15 cellular contexts compared by ENCODE assay signal in genomic region chr1:109790329-109790728, GRCh38. TPM values are rescaled to one million over a fixed set of nuclear protein-coding genes. Genes with fewer than 3 reads are reported as not detected.
DNase-seq lines count a peak whose midpoint lies in the region; ATAC-seq and TF ChIP-seq lines count a peak whose summit lies in the region.
"Had no signal": no experiment of that assay in that cellular context is flagged by ENCODE, and none has a peak within 500 bp of the region (broad histone marks: within the 10 kb centered on the region; RNA-seq: fewer than 3 reads in every experiment).

No MANE protein-coding gene starts in this region.

- peaks cover 30% of the 10 kb centered on the region for H3F3A ChIP-seq in Loucy (ENCODE audit: low read depth)

- H4K20me1 ChIP-seq in Loucy (ENCODE audit: insufficient read depth, low read length, poor library complexity, severe bottlenecking): no peaks in the 10 kb centered on the region

- 88 to 94% (median 88%) methylated on average over 2 of the region's 2 CpGs for WGBS in psoas muscle, 3 donors

- H3K9me3 ChIP-seq in Loucy (ENCODE audit: insufficient read depth, low read depth, low read length): no peaks in the 10 kb centered on the region
- H3K9me3 ChIP-seq in effector memory CD4-positive, alpha-beta T cell (ENCODE audit: control insufficient read depth, low read length): no peaks in the 10 kb centered on the region
- no peaks in the 10 kb centered on the region for H3K9me3 ChIP-seq in psoas muscle
- H3K9me3 ChIP-seq: testis had no signal

- peak overlapping the region; percentile 93 for H3K27ac Mint-ChIP-seq in T-helper 2 cell treated with Interferon-gamma antibody and Interleukin-4, amounts not matched to agents 5 μg/mL and 100 μg/mL, for 36 hours

- ATAC-seq in psoas muscle: no peak
- no peak for ATAC-seq in HG03378 (IDR thresholded peaks at IDR 0.05; ENCODE audit: unreplicated experiment)
- ATAC-seq in HG03354 (IDR thresholded peaks at IDR 0.05; ENCODE audit: poor library complexity, severe bottlenecking, unreplicated experiment): no peak

- H3K27me3 ChIP-seq in Loucy (ENCODE audit: insufficient read depth, low read length, poor library complexity, severe bottlenecking): no peaks in the 10 kb centered on the region
- H3K27me3 ChIP-seq in effector memory CD4-positive, alpha-beta T cell (replicated peaks; ENCODE audit: control insufficient read depth, insufficient read depth, low read length, poor library complexity, severe bottlenecking): no peaks in the 10 kb centered on the region
- no peaks in the 10 kb centered on the region for H3K27me3 ChIP-seq in psoas muscle (ENCODE audit: insufficient read depth in 3 of 3, low read length in 2 of 3)
- H3K27me3 ChIP-seq: testis had no signal

- H2AFZ ChIP-seq in Loucy (ENCODE audit: low read length): no peak overlapping the region

- peak overlapping the region; percentile 92 for H3K9ac ChIP-seq in Loucy (ENCODE audit: low read depth, low read length, poor library complexity, severe bottlenecking)

- H3K4me1 Mint-ChIP-seq in T-helper 2 cell treated with Interferon-gamma antibody and Interleukin-4, amounts not matched to agents 5 μg/mL and 100 μg/mL, for 36 hours (ENCODE audit: low read depth): peaks cover 58% of the 10 kb centered on the region

- H3K36me3 ChIP-seq in Loucy (ENCODE audit: insufficient read depth, low read length) (no peaks in the 10 kb centered on the region), psoas muscle (ENCODE audit: insufficient read depth in 1 of 2, low read depth in 1 of 2) (no peaks in the 10 kb centered on the region)
- no peaks in the 10 kb centered on the region for H3K36me3 ChIP-seq in effector memory CD4-positive, alpha-beta T cell (ENCODE audit: control insufficient read depth, insufficient read depth, low read length)

- no peaks in the 10 kb centered on the region for H3K27me3 Mint-ChIP-seq in T-helper 2 cell treated with Interferon-gamma antibody and Interleukin-4, amounts not matched to agents 5 μg/mL and 100 μg/mL, for 36 hours (ENCODE audit: low read depth)

- H3K79me2 ChIP-seq in Loucy (ENCODE audit: insufficient read depth, low read length): peaks cover 20% of the 10 kb centered on the region

- H3K4me1 ChIP-seq in Loucy (ENCODE audit: insufficient read depth, low read length, poor library complexity, severe bottlenecking) (peaks cover 91% of the 10 kb centered on the region), psoas muscle (peaks cover 20% of the 10 kb centered on the region)
- H3K4me1 ChIP-seq in effector memory CD4-positive, alpha-beta T cell (ENCODE audit: control insufficient read depth, insufficient read depth, low read length, poor library complexity, severe bottlenecking): peaks cover 65% of the 10 kb centered on the region

- no peaks in the 10 kb centered on the region for H3K9me2 ChIP-seq in Loucy (replicated peaks; ENCODE audit: low read depth, low read length)

- no peaks in the 10 kb centered on the region for H3K9me3 Mint-ChIP-seq in T-helper 2 cell treated with Interferon-gamma antibody and Interleukin-4, amounts not matched to agents 5 μg/mL and 100 μg/mL, for 36 hours
- H3K9me3 Mint-ChIP-seq: naive B cell had no signal

- peak overlapping the region; percentile 68 for H3K4me3 ChIP-seq in Loucy (ENCODE audit: low read length, poor library complexity, severe bottlenecking)
- H3K4me3 ChIP-seq in effector memory CD4-positive, alpha-beta T cell (ENCODE audit: insufficient read depth, low read depth, low read length, poor library complexity, severe bottlenecking): peak overlapping the region; percentile 4
- H3K4me3 ChIP-seq in psoas muscle: no peak overlapping the region
- H3K4me3 ChIP-seq: testis had no signal

- peak overlapping the region; percentile 12 for H3K4me3 Mint-ChIP-seq in T-helper 2 cell treated with Interferon-gamma antibody and Interleukin-4, amounts not matched to agents 5 μg/mL and 100 μg/mL, for 36 hours
- H3K4me3 Mint-ChIP-seq: naive B cell had no signal

- no peak for TF ChIP-seq CTCF in Loucy (conservative IDR thresholded peaks at IDR 0.05; ENCODE audit: low read length)
- no peak for TF ChIP-seq CTCF in psoas muscle (IDR thresholded peaks at IDR 0.05)

- peak overlapping the region; percentile 90 for H3K4me2 ChIP-seq in Loucy (ENCODE audit: low read depth, low read length, poor library complexity, severe bottlenecking)

- intact Hi-C loops in psoas muscle (cut with DNase I): loop anchor here (5.0 kb wide), 2 partner anchors 122 to 127 kb away; partner anchors contain the start of gene CSF1 (in 1 of the 2)

- peak overlapping the region; percentile 64 for H3K27ac ChIP-seq in effector memory CD4-positive, alpha-beta T cell (ENCODE audit: insufficient read depth, low read length, poor library complexity, severe bottlenecking)
- H3K27ac ChIP-seq in psoas muscle: peak overlapping the region; percentile 30
- H3K27ac ChIP-seq: testis had no signal

- H3K36me3 Mint-ChIP-seq in T-helper 2 cell treated with Interferon-gamma antibody and Interleukin-4, amounts not matched to agents 5 μg/mL and 100 μg/mL, for 36 hours (ENCODE audit: low read depth): no peaks in the 10 kb centered on the region
- H3K36me3 Mint-ChIP-seq: naive B cell had no signal

- DNase-seq in T-helper 2 cell treated with Interferon-gamma antibody and Interleukin-4, amounts not matched to agents 5 μg/mL and 100 μg/mL, for 36 hours (ENCODE audit: low spot score): no peak
- DNase-seq in T-helper 2 cell: no peak
- DNase-seq in effector memory CD4-positive, alpha-beta T cell: no peak
- no peak for DNase-seq in psoas muscle
- DNase-seq in hepatic stellate cell (ENCODE audit: low spot score): no peak
- DNase-seq: naive B cell, NCI-H2107, testis had no signal

RNA-seq across cellular contexts. Expression of gene EPS8L3, which starts 26.6 kb away (rescaled TPM):
- under 1 TPM in 1 of 4 donors, not detected in 3; 0.64 TPM for total RNA-seq in psoas muscle
- under 1 TPM in 2 of 3 donors, not detected in 1; 0.03 to 0.57 TPM for polyA plus RNA-seq in psoas muscle
- total RNA-seq: A172, fibroblast of villous mesenchyme, MCF 10A, sciatic nerve had no signal

RNA-seq across cellular contexts. Expression of gene GSTM3, which starts 49.5 kb away (rescaled TPM):
- total RNA-seq in psoas muscle: 10 to 100 TPM; 10.1 to 49.4 (median 25.4) TPM
- polyA plus RNA-seq in psoas muscle: 10 to 100 TPM; 39.8 to 79.8 (median 42.3) TPM
- total RNA-seq: MCF 10A had no signal
